In genomic region chr9:81694541-81694940, GRCh38 we compare ENCODE assay signal across 15 cellular contexts.
"Had no signal": no experiment of that assay in that cellular context is flagged by ENCODE, and none has a peak within 500 bp of the region (broad histone marks: within the 10 kb centered on the region; RNA-seq: fewer than 3 reads in every experiment).

No MANE protein-coding gene starts in this region.

- H3K27ac ChIP-seq: dorsolateral prefrontal cortex, prostate gland, spleen, tibial artery had no signal

- H3K9me3 ChIP-seq: mucosa of descending colon, prostate gland, spleen, tibial artery had no signal

- ATAC-seq: activated T-helper 17 cell treated with anti-CD3 and anti-CD28 coated beads, Interleukin-2, amount 50 U/mL, for 72 hours; mucosa of descending colon; naive thymus-derived CD4-positive, alpha-beta T cell; sciatic nerve had no signal

- H3K9me3 Mint-ChIP-seq: activated T-helper 17 cell treated with anti-CD3 and anti-CD28 coated beads, Interleukin-2, amount 50 U/mL, for 72 hours had no signal

- H3K4me1 ChIP-seq: prostate gland had no signal

- H3K36me3 Mint-ChIP-seq: naive thymus-derived CD4-positive, alpha-beta T cell had no signal

- H3K4me3 Mint-ChIP-seq: activated T-helper 17 cell treated with anti-CD3 and anti-CD28 coated beads, Interleukin-2, amount 50 U/mL, for 72 hours; naive thymus-derived CD4-positive, alpha-beta T cell had no signal

- DNase-seq: activated CD4-positive, alpha-beta T cell treated with anti-CD3 and anti-CD28 coated beads for 1 hour; activated CD4-positive, alpha-beta T cell treated with anti-CD3 and anti-CD28 coated beads, Interleukin-2, amount 50 U/mL, for 4 hours; activated naive CD4-positive, alpha-beta T cell treated with Interleukin-2 at 50 U/mL for 16 hours; dorsolateral prefrontal cortex; erythroblast; islet precursor cell; mammary epithelial cell; mucosa of descending colon; naive thymus-derived CD4-positive, alpha-beta T cell; nucleus accumbens; spleen; tibial artery had no signal

- H3K27ac Mint-ChIP-seq: activated T-helper 17 cell treated with anti-CD3 and anti-CD28 coated beads, Interleukin-2, amount 50 U/mL, for 72 hours; naive thymus-derived CD4-positive, alpha-beta T cell had no signal

- H3K36me3 ChIP-seq: prostate gland, spleen, tibial artery had no signal

- H3K4me1 Mint-ChIP-seq: activated T-helper 17 cell treated with anti-CD3 and anti-CD28 coated beads, Interleukin-2, amount 50 U/mL, for 72 hours had no signal

- H3K27me3 ChIP-seq: dorsolateral prefrontal cortex, tibial artery had no signal

- H3K4me3 ChIP-seq: mucosa of descending colon, prostate gland, spleen, tibial artery had no signal
